ENCODE assay signal across 8 cellular contexts in the genomic region with DNA sequence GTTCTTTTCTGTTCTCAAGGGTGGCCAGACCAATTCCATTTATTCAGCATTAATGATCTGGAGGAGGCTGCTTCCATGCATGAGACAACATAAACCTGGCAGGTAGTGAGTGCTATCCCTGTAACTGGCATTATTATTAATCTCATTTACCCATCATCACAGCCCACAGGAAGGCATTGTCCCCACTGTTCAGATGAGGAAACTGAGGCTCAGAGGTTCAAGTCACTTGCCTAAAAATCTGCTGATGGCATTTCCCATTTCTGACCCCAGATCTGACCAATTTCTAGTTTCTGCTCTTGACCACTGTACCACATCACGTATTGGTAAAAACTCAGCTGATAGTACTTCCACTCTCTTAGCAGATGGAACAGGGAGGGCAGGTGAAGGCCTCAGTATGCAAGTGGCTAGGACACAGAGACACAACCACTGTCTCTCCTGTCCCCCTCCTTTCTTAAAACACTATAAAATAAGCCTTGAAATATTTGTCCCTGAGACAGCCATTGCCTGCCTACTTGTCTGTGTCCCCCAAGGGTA. TPM values are rescaled to one million over a fixed set of nuclear protein-coding genes. Genes with fewer than 3 reads are reported as not detected.
A peak's percentile ranks its signal among the peaks of the same experiment; 100 is the strongest.
DNase-seq lines count a peak whose midpoint lies in the region; ATAC-seq, FAIRE-seq and TF ChIP-seq lines count a peak whose summit lies in the region.

No MANE protein-coding gene starts in this region.

- H3K36me3 Mint-ChIP-seq in activated naive CD4-positive, alpha-beta T cell treated with anti-CD3 and anti-CD28 coated beads, Interleukin-2, amount 50 U/mL, for 24 hours, result peaks cover 1% of the 10 kb centered on the region
- peaks cover 0 to 6% of the 10 kb centered on the region in 2 donors for H3K36me3 Mint-ChIP-seq in activated naive CD4-positive, alpha-beta T cell treated with anti-CD3 and anti-CD28 coated beads, Interleukin-2, amount 50 U/mL, for 72 hours

- no peak for TF ChIP-seq POLR2A in upper lobe of left lung (IDR thresholded peaks at IDR 0.05)

- no peaks in the 10 kb centered on the region for H3K9me3 Mint-ChIP-seq in activated naive CD4-positive, alpha-beta T cell treated with anti-CD3 and anti-CD28 coated beads, Interleukin-2, amount 50 U/mL, for 24 hours
- no peaks in the 10 kb centered on the region for H3K9me3 Mint-ChIP-seq in activated naive CD4-positive, alpha-beta T cell treated with anti-CD3 and anti-CD28 coated beads, Interleukin-2, amount 50 U/mL, for 72 hours

- WGBS in adipose tissue, 3 donors, result 54 to 90% (median 63%) methylated on average over 1 of the region's 1 CpG
- WGBS in lung, 2 donors, result 42 to 60% methylated on average over 1 of the region's 1 CpG
- 69 to 86% methylated on average over 1 of the region's 1 CpG for WGBS in upper lobe of left lung, 2 donors

- H3K27ac Mint-ChIP-seq in activated naive CD4-positive, alpha-beta T cell treated with anti-CD3 and anti-CD28 coated beads, Interleukin-2, amount 50 U/mL, for 24 hours, result peak overlapping the region; percentile 97
- H3K27ac Mint-ChIP-seq in activated naive CD4-positive, alpha-beta T cell treated with anti-CD3 and anti-CD28 coated beads, Interleukin-2, amount 50 U/mL, for 72 hours, result peak overlapping the region in 1 of 2 donors; percentile 88

- no peak for FAIRE-seq in HTR-8/SVneo (lab: Jason Lieb, UNC)

- TF ChIP-seq EP300 in upper lobe of left lung (IDR thresholded peaks at IDR 0.05), result no peak

- peak overlapping the region; percentile 94 for H3K4me3 Mint-ChIP-seq in activated naive CD4-positive, alpha-beta T cell treated with anti-CD3 and anti-CD28 coated beads, Interleukin-2, amount 50 U/mL, for 24 hours

- H3K27ac ChIP-seq in adipose tissue (ENCODE audit: low read depth, low read length) (peak overlapping the region; percentile 83), lung (ENCODE audit: low read depth in 1 of 2, low read length in 1 of 2) (peak overlapping the region; percentile 79 to 95), upper lobe of left lung (peak overlapping the region; percentile 82 to 90 (median 90))

- peaks cover 0 to 14% of the 10 kb centered on the region in 2 donors for H3K4me1 ChIP-seq in lung (ENCODE audit: control insufficient read depth in 2 of 2, insufficient read depth in 2 of 2, low read length in 2 of 2)
- H3K4me1 ChIP-seq in upper lobe of left lung, result peaks cover 41 to 59% (median 44%) of the 10 kb centered on the region in 4 donors

- H3K4me3 ChIP-seq in lung, result no peak overlapping the region
- H3K4me3 ChIP-seq in upper lobe of left lung, result peak overlapping the region in 3 of 4 donors; percentile 50 to 68 (median 59)

- H3K36me3 ChIP-seq in lung (ENCODE audit: control insufficient read depth in 2 of 2, insufficient read depth in 2 of 2, low read length in 2 of 2), result no peaks in the 10 kb centered on the region
- no peaks in the 10 kb centered on the region for H3K36me3 ChIP-seq in upper lobe of left lung

- TF ChIP-seq CTCF in lung (IDR thresholded peaks at IDR 0.05; ENCODE audit: control extremely low read depth, extremely low read depth) (no peak), upper lobe of left lung (IDR thresholded peaks at IDR 0.05) (no peak)

- H3K9me3 ChIP-seq in lung (ENCODE audit: control insufficient read depth in 2 of 2, insufficient read depth in 1 of 2, low read length in 1 of 2), result no peaks in the 10 kb centered on the region
- no peaks in the 10 kb centered on the region for H3K9me3 ChIP-seq in upper lobe of left lung

- H3K4me1 Mint-ChIP-seq in activated naive CD4-positive, alpha-beta T cell treated with anti-CD3 and anti-CD28 coated beads, Interleukin-2, amount 50 U/mL, for 24 hours, result peaks cover 79% of the 10 kb centered on the region

- H3K27me3 Mint-ChIP-seq in activated naive CD4-positive, alpha-beta T cell treated with anti-CD3 and anti-CD28 coated beads, Interleukin-2, amount 50 U/mL, for 24 hours, result no peaks in the 10 kb centered on the region

- DNase-seq in activated naive CD4-positive, alpha-beta T cell treated with anti-CD3 and anti-CD28 coated beads, Interleukin-2, amount 50 U/mL, for 72 hours (ENCODE audit: low spot score in 2 of 2), result no peak
- DNase-seq in lung (ENCODE audit: low spot score) (no peak), upper lobe of left lung (no peak), HTR-8/SVneo (ENCODE audit: insufficient read length, low spot score) (no peak), SIG-M5 (lab: John Stamatoyannopoulos, UW) (no peak)

- no peaks in the 10 kb centered on the region for H3K27me3 ChIP-seq in lung (ENCODE audit: control insufficient read depth, insufficient read depth)
- H3K27me3 ChIP-seq in upper lobe of left lung, result no peaks in the 10 kb centered on the region

- ATAC-seq in activated naive CD4-positive, alpha-beta T cell treated with anti-CD3 and anti-CD28 coated beads, Interleukin-2, amount 50 U/mL, for 72 hours, result no peak
- ATAC-seq in lung (ENCODE audit: insufficient read depth, low FRiP score) (no peak), upper lobe of left lung (ENCODE audit: low FRiP score in 2 of 2) (no peak), HG03135 (IDR thresholded peaks at IDR 0.05; ENCODE audit: unreplicated experiment) (no peak)

RNA-seq across cellular contexts. Expression of a gene that starts 36.1 kb away (rescaled TPM):
- total RNA-seq in activated naive CD4-positive, alpha-beta T cell treated with anti-CD3 and anti-CD28 coated beads, Interleukin-2, amount 50 U/mL, for 72 hours, result 10 to 100 TPM; 16.8 to 21.5 TPM
- 1 to 10 TPM; 1.7 to 5.7 (median 2.9) TPM for polyA plus RNA-seq in adipose tissue
- total RNA-seq in lung, result 10 to 100 TPM; 23.9 to 34.3 TPM
- polyA plus RNA-seq in lung, result 1 to 10 TPM; 4.3 to 6.2 TPM
- 10 to 100 TPM; 10.6 to 39.8 (median 28.1) TPM for total RNA-seq in upper lobe of left lung
